ENCODE assay signal across 9 cellular contexts in genomic region chr11:110295487-110296225, GRCh38. TPM values are rescaled to one million over a fixed set of nuclear protein-coding genes. Genes with fewer than 3 reads are reported as not detected.
DNase-seq lines count a peak whose midpoint lies in the region; ATAC-seq, FAIRE-seq and TF ChIP-seq lines count a peak whose summit lies in the region.
"Had no signal": no experiment of that assay in that cellular context is flagged by ENCODE, and none has a peak within 500 bp of the region (broad histone marks: within the 10 kb centered on the region; RNA-seq: fewer than 3 reads in every experiment).

No MANE protein-coding gene starts in this region.

- WGBS in H1 (ENCODE audit: extremely low coverage in 1 of 2, insufficient coverage in 1 of 2, insufficient read length in 1 of 2, insufficient replicate concordance in 2 of 2, low coverage in 1 of 2, low lambda C conversion rate in 2 of 2, missing lambda C conversion rate in 1 of 2), 2 experiments = 2% methylated on average over 34 of the region's 39 CpGs; no CpG with 5 or more reads in 1 of the 2 experiments
- WGBS in mesenchymal stem cell = under 1% methylated on average over 35 of the region's 39 CpGs

- peak overlapping the region; percentile 95; the same call in 1 of the 2 replicates for H4K8ac ChIP-seq in H1 (ENCODE audit: extremely low read depth, insufficient read depth, low read length)
- peak overlapping the region; percentile 94 for H4K8ac ChIP-seq in mesenchymal stem cell (ENCODE audit: low read length)

- H3K27ac ChIP-seq in H1 (ENCODE audit: low read depth, low read length) = peak overlapping the region; percentile 90; the same call in 1 of the 2 replicates
- peak overlapping the region; percentile 57 for H3K27ac ChIP-seq in mesenchymal stem cell (ENCODE audit: low read length, poor library complexity, severe bottlenecking)

- TF ChIP-seq CTCF in H1 (IDR thresholded peaks at IDR 0.05; ENCODE audit: control extremely low read depth in 1 of 3, insufficient read depth in 1 of 3, low read depth in 1 of 3, low read length in 3 of 3) = no peak

- POLR2A ChIA-PET in H1 (lab: Charles Lee; ENCODE audit: partially characterized antibody) = interaction anchor here (0.6 to 2.1 kb wide), 4 partner anchors 8 to 81 kb away, joined by 3 to 8 read pairs (median 3); no protein-coding TSS in a partner anchor

- H4K5ac ChIP-seq in H1 (ENCODE audit: insufficient read length, low read depth, low read length) = peak overlapping the region; percentile 82

- H3K4me1 ChIP-seq in H1 (replicated peaks in 1 of 4; ENCODE audit: control insufficient read depth in 3 of 4, insufficient read depth in 4 of 4, low read length in 3 of 4) (peaks cover 4 to 11% (median 7%) of the 10 kb centered on the region in 4 experiments; a peak in 5 of 7 replicates), mesenchymal stem cell (ENCODE audit: control insufficient read depth, insufficient read depth, low read depth, low read length) (peaks cover 8% of the 10 kb centered on the region)

- no peak overlapping the region for H2BK120ac ChIP-seq in H1 (replicated peaks; ENCODE audit: low read depth, low read length)
- H2BK120ac ChIP-seq in mesenchymal stem cell (ENCODE audit: low read depth, low read length) = peak overlapping the region; percentile 89

- H3K18ac ChIP-seq in H1 (ENCODE audit: extremely low read depth, low read length) (peak overlapping the region; percentile 48), mesenchymal stem cell (ENCODE audit: low read depth in 1 of 2, low read length in 2 of 2) (peak overlapping the region; percentile 88 to 99)

- H2BK12ac ChIP-seq in H1 (ENCODE audit: low read depth, low read length) (no peak overlapping the region), mesenchymal stem cell (ENCODE audit: low read length in 2 of 2) (peak overlapping the region in 1 of 2 experiments; percentile 31)

- H3K4ac ChIP-seq in H1 (replicated peaks; ENCODE audit: insufficient read length, low read depth, low read length) = peak overlapping the region; percentile 38
- H3K4ac ChIP-seq in mesenchymal stem cell (ENCODE audit: low read depth in 1 of 2, low read length in 2 of 2) = peak overlapping the region; percentile 91 to 96

- H2BK5ac ChIP-seq in H1 (ENCODE audit: low read depth, low read length) = no peak overlapping the region
- H2BK5ac ChIP-seq in mesenchymal stem cell (ENCODE audit: low read depth, low read length, poor library complexity, severe bottlenecking) = peak overlapping the region; percentile 95

- H3K14ac ChIP-seq in H1 (ENCODE audit: insufficient read length) = no peak overlapping the region
- peak overlapping the region; percentile 61 to 74 for H3K14ac ChIP-seq in mesenchymal stem cell (ENCODE audit: low read length in 2 of 2)

- H3K9me3 ChIP-seq in H1 (ENCODE audit: insufficient read depth in 2 of 2, low read depth in 1 of 2, low read length in 1 of 2) (no peaks in the 10 kb centered on the region), mesenchymal stem cell (ENCODE audit: control insufficient read depth, low read length) (no peaks in the 10 kb centered on the region)

- H3K4me2 ChIP-seq in H1 (ENCODE audit: insufficient read depth in 1 of 2, low read depth in 2 of 2, low read length in 2 of 2) (peak overlapping the region; percentile 58 to 75), mesenchymal stem cell (ENCODE audit: low read length, poor library complexity, severe bottlenecking) (peak overlapping the region; percentile 94)

- H2AFZ ChIP-seq in H1 (ENCODE audit: low read length) = no peak overlapping the region
- peak overlapping the region; percentile 46 for H2AFZ ChIP-seq in mesenchymal stem cell (ENCODE audit: low read depth, low read length)

- H3K27me3 ChIP-seq in H1 (replicated peaks in 1 of 4; ENCODE audit: control insufficient read depth in 3 of 4, extremely low read depth in 1 of 4, insufficient read depth in 3 of 4, low read length in 3 of 4) = no peaks in the 10 kb centered on the region
- no peaks in the 10 kb centered on the region for H3K27me3 ChIP-seq in mesenchymal stem cell (ENCODE audit: control insufficient read depth in 1 of 2, insufficient read depth in 1 of 2, low read length in 2 of 2)

- peak; percentile 60 for ATAC-seq in HG02870 (IDR thresholded peaks at IDR 0.05; ENCODE audit: unreplicated experiment)

- CTCF ChIA-PET in H1 (lab: Charles Lee; ENCODE audit: partially characterized antibody) = interaction anchor here (1.9 kb wide), 1 partner anchor 33 kb away, joined by 6 read pairs; no protein-coding TSS in a partner anchor

- no peak overlapping the region for H3K23ac ChIP-seq in H1 (ENCODE audit: insufficient read length)
- peak overlapping the region; percentile 81 to 94 for H3K23ac ChIP-seq in mesenchymal stem cell (ENCODE audit: low read length in 2 of 2)

- no peak overlapping the region for H2BK20ac ChIP-seq in H1 (ENCODE audit: low read length)

- no peak overlapping the region for H2BK15ac ChIP-seq in H1 (ENCODE audit: low read length)
- H2BK15ac ChIP-seq in mesenchymal stem cell (ENCODE audit: low read depth, poor library complexity, severe bottlenecking) = peak overlapping the region; percentile 69

- peaks cover 4 to 8% of the 10 kb centered on the region in 2 experiments for H4K20me1 ChIP-seq in H1 (replicated peaks in 1 of 2; ENCODE audit: control insufficient read depth in 1 of 2, insufficient read depth in 2 of 2, low read length in 2 of 2)

- no peak overlapping the region for H4K91ac ChIP-seq in H1 (replicated peaks; ENCODE audit: insufficient read length, low read length)
- H4K91ac ChIP-seq in mesenchymal stem cell (ENCODE audit: low read length) = peak overlapping the region; percentile 95

- H3K79me1 ChIP-seq in H1 (ENCODE audit: low read depth, low read length) = peaks cover 4% of the 10 kb centered on the region; the same call in 1 of the 2 replicates
- no peaks in the 10 kb centered on the region for H3K79me1 ChIP-seq in mesenchymal stem cell (replicated peaks; ENCODE audit: low read length, poor library complexity, severe bottlenecking)

- H3K56ac ChIP-seq in H1 (replicated peaks; ENCODE audit: insufficient read length, low read depth, low read length) = peak overlapping the region; percentile 59

- H3K79me2 ChIP-seq in H1 (ENCODE audit: control insufficient read depth in 1 of 2, insufficient read depth in 2 of 2, low read length in 2 of 2) = peaks cover 8 to 53% of the 10 kb centered on the region in 2 experiments

- TF ChIP-seq RAD21 in H1 (IDR thresholded peaks at IDR 0.05 in 1 of 2, conservative IDR thresholded peaks at IDR 0.05 in 1 of 2; ENCODE audit: low read depth in 2 of 2, low read length in 2 of 2) = 0 out of 4 replicates have a peak, but pooled peaks of 1 of the 2 experiments have one; percentile 4

- H3K36me3 ChIP-seq in H1 (ENCODE audit: control insufficient read depth in 2 of 4, insufficient read depth in 4 of 4, low read length in 3 of 4) = no peaks in the 10 kb centered on the region
- H3K36me3 ChIP-seq in mesenchymal stem cell (ENCODE audit: control insufficient read depth in 1 of 2, insufficient read depth in 2 of 2, low read depth in 1 of 2, low read length in 2 of 2) = peaks cover 0 to 4% of the 10 kb centered on the region in 2 experiments

- H2AK5ac ChIP-seq in H1 (ENCODE audit: low read depth, low read length) (no peak overlapping the region), mesenchymal stem cell (ENCODE audit: low read length, severe bottlenecking) (peak overlapping the region; percentile 54)

- peak overlapping the region; percentile 72 to 93 (median 88) for H3K4me3 ChIP-seq in H1 (ENCODE audit: extremely low read depth in 1 of 4, insufficient read depth in 2 of 4, low read depth in 3 of 4, low read length in 4 of 4)
- peak overlapping the region; percentile 88 to 95 for H3K4me3 ChIP-seq in mesenchymal stem cell (ENCODE audit: insufficient read depth in 1 of 2, low read depth in 1 of 2, low read length in 2 of 2)

- TF ChIP-seq POLR2A in H1 (IDR thresholded peaks at IDR 0.05; ENCODE audit: control extremely low read depth in 1 of 2, low read depth in 2 of 2, low read length in 2 of 2) = no peak; a peak in 1 of 3 replicates

- FAIRE-seq in H1 (lab: Jason Lieb, UNC) = no peak
- FAIRE-seq: G401.6 had no signal

- H3K9ac ChIP-seq in H1 (replicated peaks in 1 of 4; ENCODE audit: extremely low read depth in 1 of 4, low read depth in 3 of 4, low read length in 3 of 4) (peak overlapping the region; percentile 70 to 95 (median 87)), mesenchymal stem cell (ENCODE audit: low read length) (peak overlapping the region; percentile 93)

- no peaks in the 10 kb centered on the region; the same call in 1 of the 2 replicates for H3K23me2 ChIP-seq in H1 (ENCODE audit: low read depth, low read length)

- no peak for TF ChIP-seq EP300 in H1 (IDR thresholded peaks at IDR 0.05; ENCODE audit: borderline replicate concordance in 1 of 2, low read depth in 2 of 2, low read length in 2 of 2)

- peak; percentile 20 for DNase-seq in NCI-H2196 (lab: John Stamatoyannopoulos, UW; ENCODE audit: unreplicated experiment)
- DNase-seq in NCI-H2196 treated with DMSO at 0.1 percent for 48 hours (lab: John Stamatoyannopoulos, UW; ENCODE audit: unreplicated experiment) = no peak
- peak; percentile 21 for DNase-seq in NCI-H2107 treated with DMSO at 0.1 percent for 48 hours (lab: John Stamatoyannopoulos, UW; ENCODE audit: unreplicated experiment)
- peak; percentile 25 to 26 for DNase-seq in activated CD4-positive, alpha-beta T cell treated with anti-CD3 and anti-CD28 coated beads, Interleukin-2, amount 50 U/mL, for 4 hours
- DNase-seq in H1 (ENCODE audit: low read depth in 1 of 2, low spot score in 2 of 2) = peak in 1 of 2 experiments; percentile 64
- DNase-seq in mesenchymal stem cell = peak; percentile 68
- peak; percentile 39 to 40 for DNase-seq in stimulated activated CD8-positive, alpha-beta memory T cell treated with anti-CD3 and anti-CD28 coated beads, Interleukin-2, amount 100 ng/mL, for 48 hours (ENCODE audit: low read depth in 2 of 2)

TF ChIP-seq in H1, 55 proteins besides CTCF, POLR2A, EP300 and RAD21 (continues in another document):
- TF ChIP-seq EGR1 (IDR thresholded peaks at IDR 0.05; ENCODE audit: borderline replicate concordance, low read depth, low read length) (no peak), RFX5 (IDR thresholded peaks at IDR 0.05; ENCODE audit: borderline replicate concordance, low read depth, low read length) (no peak), JUN (IDR thresholded peaks at IDR 0.05; ENCODE audit: low read depth, low read length) (no peak), SIN3A (conservative IDR thresholded peaks at IDR 0.05 in 1 of 2, IDR thresholded peaks at IDR 0.05 in 1 of 2; ENCODE audit: low read depth in 1 of 2, low read length in 2 of 2) (peak; percentile 53 to 74; a peak in 1 of 4 replicates)

RNA-seq across cellular contexts. Expression of gene RDX, which starts 0.8 kb away (rescaled TPM):
- 100 and 105 TPM in 2 replicates for total RNA-seq in H1 (2021; fragmentation: NEBNext Ultra II Directional; extraction: Animal tissue kit (Norgen Biotek cat#: 25700))
- polyA plus RNA-seq in H1 (2011; rRNA removed) = 10.8 and 27.4 TPM in 2 replicates
- 29.5 TPM for polyA plus RNA-seq in H1 (2011; cell fraction: cytosol; rRNA removed)
- polyA plus RNA-seq in H1 (2011; cell fraction: nucleus; rRNA removed) = 10.8 TPM
- 63.9 to 148 TPM (median 82.8 TPM) in 4 replicates for polyA plus RNA-seq in H1 (2012, experiment 1 of 2)
- 3.8 TPM for polyA plus RNA-seq in H1 (2012, experiment 2 of 2)
- polyA plus RNA-seq in H1 (2013, experiment 1 of 2) = 56.8 TPM
- polyA plus RNA-seq in H1 (2013, experiment 2 of 2) = 59.3 TPM
- 35.5 and 93.8 TPM in 2 replicates for polyA minus RNA-seq in H1 (2011; rRNA and poly(A)+ RNA removed)
- 90.1 TPM for polyA minus RNA-seq in H1 (2011; cell fraction: cytosol; rRNA and poly(A)+ RNA removed)
- polyA minus RNA-seq in H1 (2011; cell fraction: nucleus; rRNA and poly(A)+ RNA removed) = 55.5 TPM
- polyA plus RNA-seq in mesenchymal stem cell (2013, experiment 1 of 2) = 84.4 TPM
- 83.4 TPM for polyA plus RNA-seq in mesenchymal stem cell (2013, experiment 2 of 2)
